8 cellular contexts compared by ENCODE assay signal in genomic region chr7:105352018-105352612, GRCh38. TPM values are rescaled to one million over a fixed set of nuclear protein-coding genes. Genes with fewer than 3 reads are reported as not detected.
DNase-seq lines count a peak whose midpoint lies in the region; ATAC-seq and TF ChIP-seq lines count a peak whose summit lies in the region.

No MANE protein-coding gene starts in this region.

- H3K27me3 Mint-ChIP-seq in activated T-helper 1 cell treated with anti-CD3 and anti-CD28 coated beads, Interleukin-12 subunit alpha, Interleukin-12 subunit beta, Interleukin-2, Interleukin-4 antibody, amounts not matched to agents 30 ng/mL and 10 ng/mL and 1 ng/mL, durations not matched to agents 14 hours and 24 hours and 36 hours (ENCODE audit: insufficient read depth): no peaks in the 10 kb centered on the region

- peak; percentile 91 for ATAC-seq in GM18498 (IDR thresholded peaks at IDR 0.05; ENCODE audit: unreplicated experiment)
- peak; percentile 91 for ATAC-seq in HG02852 (IDR thresholded peaks at IDR 0.05; ENCODE audit: unreplicated experiment)
- peak; percentile 68 for ATAC-seq in foreskin keratinocyte
- peak; percentile 89 for ATAC-seq in aorta (ENCODE audit: low FRiP score)

- TF ChIP-seq CTCF in foreskin keratinocyte (conservative IDR thresholded peaks at IDR 0.05): no peak

- H3K27ac ChIP-seq in foreskin keratinocyte (peak overlapping the region; percentile 22), aorta (ENCODE audit: low read depth in 1 of 2, low read length in 2 of 2) (no peak overlapping the region)

- peak overlapping the region; percentile 87 for H3K27ac Mint-ChIP-seq in activated T-helper 1 cell treated with anti-CD3 and anti-CD28 coated beads, Interleukin-12 subunit alpha, Interleukin-12 subunit beta, Interleukin-2, Interleukin-4 antibody, amounts not matched to agents 30 ng/mL and 10 ng/mL and 1 ng/mL, durations not matched to agents 14 hours and 24 hours and 36 hours

- H3K9me3 ChIP-seq in aorta (ENCODE audit: control insufficient read depth, low read length): no peaks in the 10 kb centered on the region

- H3K4me1 ChIP-seq in foreskin keratinocyte (peaks cover 13% of the 10 kb centered on the region), aorta (ENCODE audit: control insufficient read depth in 1 of 2, insufficient read depth in 2 of 2, low read length in 2 of 2) (peaks cover 0 to 3% of the 10 kb centered on the region in 2 donors)

- peaks cover 46% of the 10 kb centered on the region for H3K4me1 Mint-ChIP-seq in activated T-helper 1 cell treated with anti-CD3 and anti-CD28 coated beads, Interleukin-12 subunit alpha, Interleukin-12 subunit beta, Interleukin-2, Interleukin-4 antibody, amounts not matched to agents 30 ng/mL and 10 ng/mL and 1 ng/mL, durations not matched to agents 14 hours and 24 hours and 36 hours (ENCODE audit: low read depth)

- no peaks in the 10 kb centered on the region for H3K27me3 ChIP-seq in foreskin keratinocyte
- H3K27me3 ChIP-seq in aorta (ENCODE audit: control insufficient read depth in 1 of 2, insufficient read depth in 2 of 2, low read length in 1 of 2): no peaks in the 10 kb centered on the region

- intact Hi-C loops in activated T-helper 1 cell treated with anti-CD3 and anti-CD28 coated beads, Interleukin-12 subunit alpha, Interleukin-12 subunit beta, Interleukin-2, Interleukin-4 antibody, amounts not matched to agents 30 ng/mL and 10 ng/mL and 1 ng/mL, durations not matched to agents 14 hours and 24 hours and 36 hours (cut with micrococcal nuclease): loop anchor here (1.0 to 5.0 kb wide), 4 partner anchors 36 to 145 kb away; partner anchors contain the start of gene SRPK2
- intact Hi-C loops in aorta (cut with DNase I): loop anchor here in 1 of 2 donors (10.0 kb wide), 1 partner anchor 207 kb away; no protein-coding TSS in a partner anchor

- H3K9me3 Mint-ChIP-seq in activated T-helper 1 cell treated with anti-CD3 and anti-CD28 coated beads, Interleukin-12 subunit alpha, Interleukin-12 subunit beta, Interleukin-2, Interleukin-4 antibody, amounts not matched to agents 30 ng/mL and 10 ng/mL and 1 ng/mL, durations not matched to agents 14 hours and 24 hours and 36 hours: no peaks in the 10 kb centered on the region

- H3K4me3 ChIP-seq in aorta (ENCODE audit: low read length in 2 of 2): no peak overlapping the region

- no peaks in the 10 kb centered on the region for H3K36me3 ChIP-seq in aorta (ENCODE audit: control insufficient read depth in 1 of 2, insufficient read depth in 2 of 2, low read length in 1 of 2)

- 0 to 5% methylated on average over 3 of the region's 3 CpGs for WGBS in aorta, 2 donors

- DNase-seq in NOMO-1 treated with dmso at 0.1 percent for 144 hours (lab: John Stamatoyannopoulos, UW; ENCODE audit: unreplicated experiment): peak; percentile 77
- peak; percentile 50 for DNase-seq in activated T-helper 1 cell treated with anti-CD3 and anti-CD28 coated beads, Interleukin-12 subunit alpha, Interleukin-12 subunit beta, Interleukin-2, Interleukin-4 antibody, amounts not matched to agents 30 ng/mL and 10 ng/mL and 1 ng/mL, durations not matched to agents 14 hours and 24 hours and 36 hours (ENCODE audit: low spot score)
- peak; percentile 47 to 73 for DNase-seq in foreskin keratinocyte
- peak; percentile 58 for DNase-seq in putamen (ENCODE audit: low spot score)
- peak; percentile 81 to 85 for DNase-seq in aorta
- DNase-seq in NCI-H1694 (lab: John Stamatoyannopoulos, UW): no peak

- H3K36me3 Mint-ChIP-seq in activated T-helper 1 cell treated with anti-CD3 and anti-CD28 coated beads, Interleukin-12 subunit alpha, Interleukin-12 subunit beta, Interleukin-2, Interleukin-4 antibody, amounts not matched to agents 30 ng/mL and 10 ng/mL and 1 ng/mL, durations not matched to agents 14 hours and 24 hours and 36 hours (ENCODE audit: low read depth): peaks cover 3% of the 10 kb centered on the region

- H3K4me3 Mint-ChIP-seq in activated T-helper 1 cell treated with anti-CD3 and anti-CD28 coated beads, Interleukin-12 subunit alpha, Interleukin-12 subunit beta, Interleukin-2, Interleukin-4 antibody, amounts not matched to agents 30 ng/mL and 10 ng/mL and 1 ng/mL, durations not matched to agents 14 hours and 24 hours and 36 hours: peak overlapping the region; percentile 52

RNA-seq across cellular contexts. Expression of gene SRPK2, which starts 36.6 kb away (rescaled TPM):
- total RNA-seq in activated T-helper 1 cell treated with anti-CD3 and anti-CD28 coated beads, Interleukin-12 subunit alpha, Interleukin-12 subunit beta, Interleukin-2, Interleukin-4 antibody, amounts not matched to agents 30 ng/mL and 10 ng/mL and 1 ng/mL, durations not matched to agents 14 hours and 24 hours and 36 hours: 56.4 and 58.3 TPM in 2 replicates
- total RNA-seq in foreskin keratinocyte (43.1 and 47.0 TPM in 2 replicates), aorta (10 to 100 TPM; 41.2 to 49.7 TPM)
- polyA plus RNA-seq in foreskin keratinocyte (11.7 and 14.2 TPM in 2 replicates), aorta (10 to 100 TPM; 11.5 to 16.2 TPM)
